8 cellular contexts compared by ENCODE assay signal in genomic region chr12:8698132-8698829, GRCh38. TPM values are rescaled to one million over a fixed set of nuclear protein-coding genes. Genes with fewer than 3 reads are reported as not detected.
DNase-seq lines count a peak whose midpoint lies in the region; ATAC-seq and TF ChIP-seq lines count a peak whose summit lies in the region.

No MANE protein-coding gene starts in this region.

- peaks cover 21% of the 10 kb centered on the region for H3K36me3 ChIP-seq in NT2/D1 (ENCODE audit: insufficient read depth, insufficient read length, low read length)
- H3K36me3 ChIP-seq in neuronal stem cell (replicated peaks in 1 of 2; ENCODE audit: control insufficient read depth in 2 of 2, insufficient read depth in 2 of 2, low read length in 2 of 2), result peaks cover 0 to 37% of the 10 kb centered on the region in 2 donors

- H2BK5ac ChIP-seq in neuronal stem cell (ENCODE audit: low read length), result peak overlapping the region; percentile 99

- H2BK120ac ChIP-seq in neuronal stem cell (ENCODE audit: low read depth, low read length), result no peak overlapping the region

- no peak for TF ChIP-seq CTCF in GM10266 (IDR thresholded peaks at IDR 0.05; ENCODE audit: control insufficient read depth, insufficient read depth, low read depth, missing control alignments)
- TF ChIP-seq CTCF in foreskin fibroblast (IDR thresholded peaks at IDR 0.05; ENCODE audit: low read depth, low read length), result no peak
- no peak for TF ChIP-seq CTCF in type B pancreatic cell (conservative IDR thresholded peaks at IDR 0.05)

- H3K27me3 Mint-ChIP-seq in type B pancreatic cell, result peaks cover 3% of the 10 kb centered on the region

- H3K27ac ChIP-seq in neuronal stem cell (replicated peaks; ENCODE audit: low read length), result peak overlapping the region; percentile 97

- no peaks in the 10 kb centered on the region for H3K9me3 Mint-ChIP-seq in type B pancreatic cell

- ATAC-seq in HG02763 (IDR thresholded peaks at IDR 0.05; ENCODE audit: unreplicated experiment), result peak; percentile 27

- H2AK5ac ChIP-seq in neuronal stem cell (ENCODE audit: low read depth, low read length), result peak overlapping the region; percentile 81

- H3K4me2 ChIP-seq in neuronal stem cell (ENCODE audit: insufficient read depth, low read length, poor library complexity, severe bottlenecking), result peak overlapping the region; percentile 49

- peak overlapping the region; percentile 94 for H3K4me3 ChIP-seq in NT2/D1 (ENCODE audit: insufficient read length, low read depth)
- H3K4me3 ChIP-seq in foreskin fibroblast (ENCODE audit: low read depth in 1 of 2, low read length in 2 of 2), result peak overlapping the region; percentile 76 to 92
- peak overlapping the region; percentile 86 to 89 for H3K4me3 ChIP-seq in neuronal stem cell (ENCODE audit: low read length in 2 of 2)

- H3K79me1 ChIP-seq in neuronal stem cell (ENCODE audit: low read depth, low read length), result peaks cover 1% of the 10 kb centered on the region

- H3K18ac ChIP-seq in neuronal stem cell (ENCODE audit: low read length), result peak overlapping the region; percentile 100

- peak overlapping the region; percentile 98 for H3K23ac ChIP-seq in neuronal stem cell (ENCODE audit: low read depth, low read length, poor library complexity)

- H2BK15ac ChIP-seq in neuronal stem cell (ENCODE audit: low read length), result peak overlapping the region; percentile 98

- peak overlapping the region; percentile 53 for H3K4ac ChIP-seq in neuronal stem cell (ENCODE audit: low read length)

- peak; percentile 56 for DNase-seq in GM10266 (ENCODE audit: extremely low spot score)
- peak; percentile 87 for DNase-seq in NT2/D1 (ENCODE audit: low read depth, low spot score)
- peak; percentile 36 for DNase-seq in activated effector memory CD4-positive, alpha-beta T cell treated with Interleukin-2 at 50 U/mL for 16 hours
- DNase-seq in foreskin fibroblast, result peak; percentile 36 to 74
- peak; percentile 71 for DNase-seq in neuronal stem cell (ENCODE audit: low spot score)
- peak; percentile 76 for DNase-seq in type B pancreatic cell (ENCODE audit: extremely low spot score, unreplicated experiment)
- DNase-seq in HCEC 1CT, result no peak

- peaks cover 17% of the 10 kb centered on the region for H3K36me3 Mint-ChIP-seq in type B pancreatic cell

- peaks cover 4% of the 10 kb centered on the region for H3K4me1 Mint-ChIP-seq in type B pancreatic cell (ENCODE audit: unreplicated experiment)

- no peaks in the 10 kb centered on the region for H3K27me3 ChIP-seq in NT2/D1 (ENCODE audit: insufficient read depth, insufficient read length)
- no peaks in the 10 kb centered on the region for H3K27me3 ChIP-seq in neuronal stem cell (ENCODE audit: control insufficient read depth in 3 of 3, insufficient read depth in 3 of 3, low read depth in 1 of 3, low read length in 3 of 3)

- H3K4me3 Mint-ChIP-seq in type B pancreatic cell, result peak overlapping the region; percentile 94

- H2AFZ ChIP-seq in neuronal stem cell (ENCODE audit: low read length), result peak overlapping the region; percentile 93

- H3K27ac Mint-ChIP-seq in type B pancreatic cell, result peak overlapping the region; percentile 97

- H3K4me1 ChIP-seq in NT2/D1 (ENCODE audit: insufficient read depth, insufficient read length) (no peaks in the 10 kb centered on the region), neuronal stem cell (ENCODE audit: control insufficient read depth in 2 of 2, insufficient read depth in 1 of 2, low read depth in 1 of 2, low read length in 2 of 2) (peaks cover 4 to 17% of the 10 kb centered on the region in 2 donors)

- H3K9ac ChIP-seq in NT2/D1 (ENCODE audit: insufficient read length, low read depth), result peak overlapping the region; percentile 96
- peak overlapping the region; percentile 98 for H3K9ac ChIP-seq in neuronal stem cell (ENCODE audit: low read depth, low read length, poor library complexity)

- peak overlapping the region; percentile 99 for H3K14ac ChIP-seq in neuronal stem cell (ENCODE audit: low read length)

- WGBS in neuronal stem cell (ENCODE audit: extremely low coverage in 2 of 2, insufficient read length in 2 of 2, insufficient replicate concordance in 1 of 2), 2 donors, result no CpG with 5 or more reads among the region's 85 CpGs

- no peaks in the 10 kb centered on the region for H3K9me3 ChIP-seq in NT2/D1 (ENCODE audit: insufficient read depth, low read length)
- H3K9me3 ChIP-seq in neuronal stem cell (replicated peaks in 1 of 2; ENCODE audit: control insufficient read depth in 2 of 2, insufficient read depth in 1 of 2, low read depth in 1 of 2, low read length in 2 of 2), result no peaks in the 10 kb centered on the region

- peak overlapping the region; percentile 22 for H2BK12ac ChIP-seq in neuronal stem cell (ENCODE audit: low read length)

- H4K91ac ChIP-seq in neuronal stem cell (ENCODE audit: low read depth, low read length, poor library complexity), result no peak overlapping the region

- no peak overlapping the region for H4K8ac ChIP-seq in neuronal stem cell (ENCODE audit: low read depth, low read length)

RNA-seq across cellular contexts. Expression of gene RIMKLB, which starts 0.5 kb away (rescaled TPM):
- 53.6 TPM for polyA plus RNA-seq in neuronal stem cell (2013, experiment 1 of 2)
- polyA plus RNA-seq in neuronal stem cell (2013, experiment 2 of 2), result 54.5 TPM
- 59.8 and 65.2 TPM in 2 replicates for total RNA-seq in type B pancreatic cell (ENCODE audit: low replicate concordance)

RNA-seq across cellular contexts. Expression of gene MFAP5, which starts 35.7 kb away (rescaled TPM):
- 0.75 TPM for polyA plus RNA-seq in neuronal stem cell (2013, experiment 1 of 2)
- 0.91 TPM for polyA plus RNA-seq in neuronal stem cell (2013, experiment 2 of 2)
- 1.4 and 11.5 TPM in 2 replicates for total RNA-seq in type B pancreatic cell (ENCODE audit: low replicate concordance)
